Comparison of ENCODE assay signal across 1 cellular context in the genomic region with DNA sequence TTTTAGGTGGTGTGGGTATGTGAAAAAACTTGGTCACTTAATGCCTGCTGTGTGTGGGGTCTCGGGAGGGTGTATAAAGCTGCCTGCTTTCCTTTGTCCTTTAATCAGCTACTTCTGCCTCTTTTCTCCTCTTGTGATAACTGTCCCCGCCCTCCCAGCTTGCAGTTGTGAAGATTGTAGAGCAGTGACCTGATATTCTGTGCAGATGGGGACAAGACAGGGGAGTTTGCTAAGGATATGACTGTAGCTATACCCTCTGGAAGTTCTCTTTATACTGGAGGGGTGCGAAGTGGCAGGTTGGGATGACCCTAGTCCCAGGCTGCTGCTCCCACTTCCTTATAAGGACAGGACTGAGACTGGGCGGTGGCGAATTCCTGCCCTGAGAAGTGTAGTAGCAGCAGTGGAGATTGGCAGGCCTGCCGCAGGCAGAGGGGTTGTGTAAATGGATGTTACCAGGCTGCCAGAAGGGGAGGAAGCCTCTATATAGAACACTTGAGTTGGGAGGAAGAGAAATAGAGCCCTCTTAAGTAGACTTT.
A peak's percentile ranks its signal among the peaks of the same experiment; 100 is the strongest.
TF ChIP-seq lines count a peak whose summit lies in the region.

No MANE protein-coding gene starts in this region.

TF ChIP-seq in endothelial cell of umbilical vein, 7 proteins besides CTCF, POLR2A, EP300 and RAD21:
- TF ChIP-seq GATA2 (IDR thresholded peaks at IDR 0.05; ENCODE audit: insufficient read depth, insufficient read length, low read depth, low read length), result no peak
- TF ChIP-seq POLR2AphosphoS5 (IDR thresholded peaks at IDR 0.05; ENCODE audit: insufficient read depth, low read depth, low read length), result peak; percentile 28
- TF ChIP-seq, protein P1, sequence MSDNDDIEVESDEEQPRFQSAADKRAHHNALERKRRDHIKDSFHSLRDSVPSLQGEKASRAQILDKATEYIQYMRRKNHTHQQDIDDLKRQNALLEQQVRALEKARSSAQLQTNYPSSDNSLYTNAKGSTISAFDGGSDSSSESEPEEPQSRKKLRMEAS (IDR thresholded peaks at IDR 0.05; ENCODE audit: insufficient read depth, insufficient read length), result no peak
